1 cellular context compared by ENCODE assay signal in the genomic region with DNA sequence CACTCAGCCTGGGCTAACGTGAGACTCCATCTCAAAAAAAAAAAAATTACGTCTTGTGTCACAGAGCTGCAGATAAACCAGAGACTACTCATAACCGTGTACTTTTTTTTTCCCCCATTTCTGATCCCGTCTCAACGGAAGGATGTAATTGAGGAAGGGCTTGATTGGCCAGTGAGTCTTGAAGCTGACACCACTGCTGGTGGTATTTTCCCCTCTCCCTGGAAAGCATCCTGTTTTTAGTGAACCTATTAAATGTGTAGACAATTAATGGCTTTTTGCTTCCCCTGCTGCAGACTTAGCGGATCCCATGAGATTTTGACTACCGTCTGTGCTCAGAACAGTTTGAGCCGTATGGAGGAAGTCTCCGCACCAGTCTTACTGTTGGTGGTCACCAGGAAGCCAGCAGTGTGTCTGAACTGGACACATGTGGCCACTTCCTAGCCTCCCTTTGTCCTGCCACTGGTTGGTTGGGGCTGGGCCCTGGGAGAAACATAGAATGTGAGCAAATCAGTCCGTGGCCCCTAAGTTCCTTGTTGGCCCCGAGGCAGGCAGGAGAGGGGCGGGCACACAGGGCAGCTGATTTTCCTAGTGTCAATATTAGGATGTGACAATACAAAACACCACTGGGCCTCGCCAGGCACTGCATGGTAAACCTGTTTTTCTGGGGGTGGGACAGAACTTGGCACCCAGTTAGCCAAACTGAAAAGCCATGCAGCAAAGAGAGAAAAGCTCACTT.
TF ChIP-seq lines count a peak whose summit lies in the region.

No MANE protein-coding gene starts in this region.

TF ChIP-seq in IMR-90, 13 proteins besides CTCF, POLR2A, EP300 and RAD21 (continued from another document):
- no peak for TF ChIP-seq RCOR1 (IDR thresholded peaks at IDR 0.05; ENCODE audit: insufficient replicate concordance, low read length)
- TF ChIP-seq CEBPB (IDR thresholded peaks at IDR 0.05; ENCODE audit: low read depth, low read length) = no peak
- no peak for TF ChIP-seq NFE2L2 (IDR thresholded peaks at IDR 0.05; ENCODE audit: low read depth, low read length)
- TF ChIP-seq MAFK (IDR thresholded peaks at IDR 0.05; ENCODE audit: low read depth, low read length) = no peak
- TF ChIP-seq MXI1 (IDR thresholded peaks at IDR 0.05; ENCODE audit: borderline replicate concordance, low read depth, low read length) = no peak
- TF ChIP-seq CHD1 (IDR thresholded peaks at IDR 0.05; ENCODE audit: low read depth, low read length) = no peak
- TF ChIP-seq, protein P1, sequence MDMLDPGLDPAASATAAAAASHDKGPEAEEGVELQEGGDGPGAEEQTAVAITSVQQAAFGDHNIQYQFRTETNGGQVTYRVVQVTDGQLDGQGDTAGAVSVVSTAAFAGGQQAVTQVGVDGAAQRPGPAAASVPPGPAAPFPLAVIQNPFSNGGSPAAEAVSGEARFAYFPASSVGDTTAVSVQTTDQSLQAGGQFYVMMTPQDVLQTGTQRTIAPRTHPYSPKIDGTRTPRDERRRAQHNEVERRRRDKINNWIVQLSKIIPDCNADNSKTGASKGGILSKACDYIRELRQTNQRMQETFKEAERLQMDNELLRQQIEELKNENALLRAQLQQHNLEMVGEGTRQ (IDR thresholded peaks at IDR 0.05; ENCODE audit: low read depth, low read length) = no peak
- TF ChIP-seq MAZ (IDR thresholded peaks at IDR 0.05; ENCODE audit: borderline replicate concordance, low read depth, low read length) = no peak
